Comparison of ENCODE assay signal across 11 cellular contexts in genomic region chr10:113099431-113100298, GRCh38.
DNase-seq lines count a peak whose midpoint lies in the region; TF ChIP-seq lines count a peak whose summit lies in the region.
"Had no signal": no experiment of that assay in that cellular context is flagged by ENCODE, and none has a peak within 500 bp of the region (broad histone marks: within the 10 kb centered on the region; RNA-seq: fewer than 3 reads in every experiment).

No MANE protein-coding gene starts in this region.

- no peak overlapping the region for H3K4me3 Mint-ChIP-seq in nephron
- H3K4me3 Mint-ChIP-seq: activated naive CD8-positive, alpha-beta T cell treated with anti-CD3 and anti-CD28 coated beads for 36 hours had no signal

- no peak for TF ChIP-seq CTCF in breast epithelium (IDR thresholded peaks at IDR 0.05)
- TF ChIP-seq CTCF in nephron (IDR thresholded peaks at IDR 0.05; ENCODE audit: unreplicated experiment in 3 of 3): no peak

- peak overlapping the region; percentile 64 to 81 (median 78) for H3K27ac Mint-ChIP-seq in nephron
- H3K27ac Mint-ChIP-seq: activated naive CD8-positive, alpha-beta T cell treated with anti-CD3 and anti-CD28 coated beads for 36 hours had no signal

- no peaks in the 10 kb centered on the region for H3K9me3 Mint-ChIP-seq in nephron
- H3K9me3 Mint-ChIP-seq: activated naive CD8-positive, alpha-beta T cell treated with anti-CD3 and anti-CD28 coated beads for 36 hours had no signal

- no peak for TF ChIP-seq POLR2A in breast epithelium (IDR thresholded peaks at IDR 0.05)

- no peaks in the 10 kb centered on the region for H3K9me3 ChIP-seq in breast epithelium

- H3K4me3 ChIP-seq in breast epithelium: no peak overlapping the region
- H3K4me3 ChIP-seq: K562 had no signal

- intact Hi-C loops in breast epithelium (cut with DNase I; ENCODE audit: low total_unique reads): no loop called here

- no peaks in the 10 kb centered on the region for H3K27me3 ChIP-seq in breast epithelium

- peaks cover 55% of the 10 kb centered on the region for H3K4me1 Mint-ChIP-seq in nephron

- H3K36me3 ChIP-seq in breast epithelium: no peaks in the 10 kb centered on the region

- peak; percentile 43 for DNase-seq in Daoy (ENCODE audit: low read depth)
- DNase-seq in NCI-H2171 (lab: John Stamatoyannopoulos, UW): peak; percentile 56
- no peak for DNase-seq in breast epithelium (ENCODE audit: low spot score in 2 of 2)
- no peak for DNase-seq in activated CD8-positive, alpha-beta memory T cell treated with anti-CD3 and anti-CD28 coated beads, Interleukin-2, amount 50 U/mL, for 4 hours
- no peak for DNase-seq in RPMI8226
- DNase-seq in NCI-H446 (lab: John Stamatoyannopoulos, UW): no peak
- no peak for DNase-seq in NCI-H1694 (lab: John Stamatoyannopoulos, UW)
- DNase-seq: activated naive CD8-positive, alpha-beta T cell treated with anti-CD3 and anti-CD28 coated beads for 36 hours; stimulated activated naive CD4-positive, alpha-beta T cell treated with Interleukin-2 at 50 U/mL for 16 hours had no signal

- H3K4me1 ChIP-seq in breast epithelium: peaks cover 5 to 8% of the 10 kb centered on the region in 2 donors

- H3K36me3 Mint-ChIP-seq in nephron (ENCODE audit: low read depth): peaks cover 21% of the 10 kb centered on the region

- H3K27ac ChIP-seq in breast epithelium: peak overlapping the region; percentile 66 to 74

- no peaks in the 10 kb centered on the region for H3K27me3 Mint-ChIP-seq in nephron (ENCODE audit: low read depth)
- H3K27me3 Mint-ChIP-seq: activated naive CD8-positive, alpha-beta T cell treated with anti-CD3 and anti-CD28 coated beads for 36 hours had no signal

Comparison
In these comparisons a context has a peak if more than half of its experiments do, and no peak if none do; other contexts are left out.
1. DNase-seq: peak in Daoy (single experiment) and NCI-H2171 (single experiment); none in breast epithelium (0 of 2), activated CD8-positive, alpha-beta memory T cell treated with anti-CD3 and anti-CD28 coated beads, Interleukin-2, amount 50 U/mL, for 4 hours (single experiment), RPMI8226 (single experiment), NCI-H446 (0 of 2) and NCI-H1694 (single experiment).